ENCODE assay signal across 21 cellular contexts in the genomic region with DNA sequence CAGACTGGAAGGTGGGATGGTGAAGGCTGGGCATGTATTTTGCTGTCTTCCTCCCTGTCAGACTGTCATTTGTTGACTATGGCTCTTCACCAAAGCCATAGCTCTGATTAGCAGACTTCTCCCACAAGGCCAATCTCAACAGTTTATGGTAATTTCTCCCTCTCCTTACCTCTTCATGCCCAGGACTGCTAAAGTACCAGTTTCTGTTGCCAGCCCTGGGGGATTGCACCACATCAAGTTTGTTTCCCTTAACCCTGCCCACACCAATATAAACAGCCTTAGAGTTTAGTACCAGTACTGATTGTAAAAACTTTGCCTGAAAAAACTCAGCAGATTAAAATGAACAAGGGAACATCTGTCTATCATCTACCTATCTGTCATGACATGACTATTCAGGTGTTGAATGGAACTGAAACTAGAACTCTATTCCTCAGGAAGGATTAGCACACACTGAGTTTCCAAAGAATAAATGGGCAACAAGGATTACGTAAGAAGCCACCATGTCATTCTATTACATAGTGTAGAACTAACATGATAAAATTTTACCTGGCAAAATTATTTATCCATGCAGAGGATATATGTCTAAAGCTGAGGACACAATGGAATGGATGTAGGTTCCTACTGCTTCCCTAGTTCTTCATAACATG.
"Had no signal": no experiment of that assay in that cellular context is flagged by ENCODE, and none has a peak within 500 bp of the region (broad histone marks: within the 10 kb centered on the region; RNA-seq: fewer than 3 reads in every experiment).

No MANE protein-coding gene starts in this region.

- H3K9me3 Mint-ChIP-seq: activated B cell treated with CpG ODN at 0.5 μM for 24 hours; activated CD4-positive, alpha-beta memory T cell treated with anti-CD3 and anti-CD28 coated beads, Interleukin-2, amount 10 ng/mL, durations not matched to agents 7 days and 5 days; endodermal cell; immature natural killer cell; naive thymus-derived CD4-positive, alpha-beta T cell; T-helper 2 cell treated with Interferon-gamma antibody and Interleukin-4, amounts not matched to agents 5 μg/mL and 100 μg/mL, for 36 hours had no signal

- H3K27me3 Mint-ChIP-seq: activated B cell treated with CpG ODN at 0.5 μM for 24 hours; activated CD4-positive, alpha-beta memory T cell treated with anti-CD3 and anti-CD28 coated beads, Interleukin-2, amount 10 ng/mL, durations not matched to agents 7 days and 5 days; activated CD8-positive, alpha-beta memory T cell treated with anti-CD3 and anti-CD28 coated beads, Interleukin-2, amount 10 ng/mL, durations not matched to agents 7 days and 5 days; activated naive CD8-positive, alpha-beta T cell treated with anti-CD3 and anti-CD28 coated beads, Interleukin-2, amount 10 ng/mL, durations not matched to agents 7 days and 5 days; naive thymus-derived CD4-positive, alpha-beta T cell had no signal

- FAIRE-seq: urothelium cell line had no signal

- H3K4me1 Mint-ChIP-seq: activated B cell treated with CpG ODN at 0.5 μM for 24 hours; activated CD4-positive, alpha-beta memory T cell treated with anti-CD3 and anti-CD28 coated beads, Interleukin-2, amount 10 ng/mL, durations not matched to agents 7 days and 5 days; activated CD8-positive, alpha-beta memory T cell treated with anti-CD3 and anti-CD28 coated beads, Interleukin-2, amount 10 ng/mL, durations not matched to agents 7 days and 5 days; activated naive CD8-positive, alpha-beta T cell treated with anti-CD3 and anti-CD28 coated beads, Interleukin-2, amount 10 ng/mL, durations not matched to agents 7 days and 5 days; endodermal cell had no signal

- H2AFZ ChIP-seq: parathyroid adenoma had no signal

- H3K4me1 ChIP-seq: parathyroid adenoma had no signal

- H3K9me3 ChIP-seq: sigmoid colon, spleen had no signal

- H3K9ac ChIP-seq: parathyroid adenoma had no signal

- H3K4me3 Mint-ChIP-seq: activated B cell treated with CpG ODN at 0.5 μM for 24 hours; activated CD4-positive, alpha-beta memory T cell treated with anti-CD3 and anti-CD28 coated beads, Interleukin-2, amount 10 ng/mL, durations not matched to agents 7 days and 5 days; activated CD8-positive, alpha-beta memory T cell treated with anti-CD3 and anti-CD28 coated beads, Interleukin-2, amount 10 ng/mL, durations not matched to agents 7 days and 5 days; activated naive CD8-positive, alpha-beta T cell treated with anti-CD3 and anti-CD28 coated beads, Interleukin-2, amount 10 ng/mL, durations not matched to agents 7 days and 5 days; endodermal cell; immature natural killer cell; naive thymus-derived CD4-positive, alpha-beta T cell; T-helper 2 cell treated with Interferon-gamma antibody and Interleukin-4, amounts not matched to agents 5 μg/mL and 100 μg/mL, for 36 hours had no signal

- H3K27ac ChIP-seq: cardiac muscle cell, parathyroid adenoma, sigmoid colon, spleen had no signal

- H3K27ac Mint-ChIP-seq: activated B cell treated with CpG ODN at 0.5 μM for 24 hours; activated CD4-positive, alpha-beta memory T cell treated with anti-CD3 and anti-CD28 coated beads, Interleukin-2, amount 10 ng/mL, durations not matched to agents 7 days and 5 days; activated CD8-positive, alpha-beta memory T cell treated with anti-CD3 and anti-CD28 coated beads, Interleukin-2, amount 10 ng/mL, durations not matched to agents 7 days and 5 days; activated naive CD8-positive, alpha-beta T cell treated with anti-CD3 and anti-CD28 coated beads, Interleukin-2, amount 10 ng/mL, durations not matched to agents 7 days and 5 days; endodermal cell; T-helper 2 cell treated with Interferon-gamma antibody and Interleukin-4, amounts not matched to agents 5 μg/mL and 100 μg/mL, for 36 hours had no signal

- H3K27me3 ChIP-seq: cardiac muscle cell, dorsolateral prefrontal cortex, sigmoid colon, spleen had no signal

- ATAC-seq: activated CD8-positive, alpha-beta memory T cell treated with anti-CD3 and anti-CD28 coated beads, Interleukin-2, amount 10 ng/mL, durations not matched to agents 7 days and 5 days; left ventricle myocardium superior; naive thymus-derived CD4-positive, alpha-beta T cell had no signal

- H3K4me3 ChIP-seq: cardiac muscle cell, dorsolateral prefrontal cortex, sigmoid colon, spleen had no signal

- DNase-seq: activated B cell treated with CpG ODN at 0.5 μM for 24 hours; activated CD4-positive, alpha-beta memory T cell treated with anti-CD3 and anti-CD28 coated beads, Interleukin-2, amount 10 ng/mL, durations not matched to agents 7 days and 5 days; activated CD4-positive, alpha-beta T cell treated with anti-CD3 and anti-CD28 coated beads for 48 hours; activated CD8-positive, alpha-beta memory T cell treated with anti-CD3 and anti-CD28 coated beads, Interleukin-2, amount 10 ng/mL, durations not matched to agents 7 days and 5 days; activated naive CD4-positive, alpha-beta T cell; activated naive CD8-positive, alpha-beta T cell treated with anti-CD3 and anti-CD28 coated beads, Interleukin-2, amount 10 ng/mL, durations not matched to agents 7 days and 5 days; amygdala; dorsolateral prefrontal cortex; endodermal cell; immature natural killer cell; kidney glomerular epithelial cell; left ventricle myocardium superior; mesendoderm; naive thymus-derived CD4-positive, alpha-beta T cell; sigmoid colon; spleen; stimulated activated naive CD4-positive, alpha-beta T cell had no signal

- H3K79me2 ChIP-seq: parathyroid adenoma had no signal
